8 cellular contexts compared by ENCODE assay signal in genomic region chr2:205680067-205680466, GRCh38. TPM values are rescaled to one million over a fixed set of nuclear protein-coding genes. Genes with fewer than 3 reads are reported as not detected.
A peak's percentile ranks its signal among the peaks of the same experiment; 100 is the strongest.
DNase-seq lines count a peak whose midpoint lies in the region; ATAC-seq and TF ChIP-seq lines count a peak whose summit lies in the region.

No MANE protein-coding gene starts in this region.

- no peaks in the 10 kb centered on the region for H3K9me3 Mint-ChIP-seq in Caco-2 (ENCODE audit: unreplicated experiment)
- no peaks in the 10 kb centered on the region for H3K9me3 Mint-ChIP-seq in endothelial cell (ENCODE audit: unreplicated experiment)

- H3K36me3 Mint-ChIP-seq in Caco-2 (ENCODE audit: insufficient read depth, unreplicated experiment), result peaks cover 43% of the 10 kb centered on the region
- peaks cover 13% of the 10 kb centered on the region for H3K36me3 Mint-ChIP-seq in endothelial cell (ENCODE audit: low read depth, unreplicated experiment)

- H3K27ac ChIP-seq in muscle layer of colon (ENCODE audit: low read depth, low read length), result peak overlapping the region; percentile 1

- no peak overlapping the region for H3K9ac ChIP-seq in muscle layer of colon (ENCODE audit: low read length)

- no peaks in the 10 kb centered on the region for H3K27me3 Mint-ChIP-seq in Caco-2 (ENCODE audit: insufficient read depth, unreplicated experiment)
- H3K27me3 Mint-ChIP-seq in endothelial cell (ENCODE audit: unreplicated experiment), result peaks cover 22% of the 10 kb centered on the region

- H3K36me3 ChIP-seq in Caco-2 (ENCODE audit: control insufficient read depth, insufficient read depth, low read length) (no peaks in the 10 kb centered on the region), muscle layer of colon (ENCODE audit: insufficient read depth, low read length) (no peaks in the 10 kb centered on the region)

- H3K27ac Mint-ChIP-seq in Caco-2 (ENCODE audit: unreplicated experiment) (peak overlapping the region; percentile 24), endothelial cell (ENCODE audit: unreplicated experiment) (peak overlapping the region; percentile 82)

- TF ChIP-seq CTCF in Caco-2 (IDR thresholded peaks at IDR 0.05; ENCODE audit: insufficient read depth in 1 of 2, low read depth in 1 of 2, low read length in 1 of 2, severe bottlenecking in 1 of 2, unreplicated experiment in 1 of 2), result peak; percentile 57 to 61
- peak; percentile 55 for TF ChIP-seq CTCF in WI38 (IDR thresholded peaks at IDR 0.05; ENCODE audit: low read depth, low read length)
- peak; percentile 93 for TF ChIP-seq CTCF in endothelial cell (IDR thresholded peaks at IDR 0.05; ENCODE audit: unreplicated experiment)

- H3K4me1 ChIP-seq in Caco-2 (peaks cover 62% of the 10 kb centered on the region), muscle layer of colon (ENCODE audit: insufficient read depth, low read length) (peaks cover 17% of the 10 kb centered on the region)

- DNase-seq in Caco-2, result peak; percentile 80
- DNase-seq in NCI-H345 treated with DMSO at 0.1 percent for 48 hours (lab: John Stamatoyannopoulos, UW; ENCODE audit: unreplicated experiment), result peak; percentile 82
- peak; percentile 76 for DNase-seq in endothelial cell (ENCODE audit: low spot score)
- no peak for DNase-seq in globus pallidus (ENCODE audit: low spot score)

- H3K27me3 ChIP-seq in Caco-2 (replicated peaks; ENCODE audit: control insufficient read depth, insufficient read depth, low read length), result no peaks in the 10 kb centered on the region
- H3K27me3 ChIP-seq in muscle layer of colon (ENCODE audit: control insufficient read depth in 1 of 2, insufficient read depth in 2 of 2, low read length in 2 of 2), result no peaks in the 10 kb centered on the region

- H3K4me3 ChIP-seq in Caco-2 (ENCODE audit: low read depth, low read length) (no peak overlapping the region), WI38 (ENCODE audit: low read depth, low read length) (no peak overlapping the region), muscle layer of colon (ENCODE audit: low read depth in 1 of 2, low read length in 2 of 2) (no peak overlapping the region)

- POLR2A ChIA-PET in Caco-2 (lab: Charles Lee), result no interaction called here

- peak; percentile 57 for ATAC-seq in GM19351 (IDR thresholded peaks at IDR 0.05; ENCODE audit: unreplicated experiment)
- peak; percentile 74 for ATAC-seq in HG03378 (IDR thresholded peaks at IDR 0.05; ENCODE audit: unreplicated experiment)

- H3K4me1 Mint-ChIP-seq in Caco-2 (ENCODE audit: low read depth, unreplicated experiment) (peaks cover 45% of the 10 kb centered on the region), endothelial cell (ENCODE audit: unreplicated experiment) (peaks cover 42% of the 10 kb centered on the region)

- no peak overlapping the region for H3K4me3 Mint-ChIP-seq in Caco-2 (ENCODE audit: unreplicated experiment)
- H3K4me3 Mint-ChIP-seq in endothelial cell (ENCODE audit: unreplicated experiment), result no peak overlapping the region

- H3K9me3 ChIP-seq in Caco-2 (no peaks in the 10 kb centered on the region), muscle layer of colon (ENCODE audit: low read length) (no peaks in the 10 kb centered on the region)

- no TSS peak for BruUV-seq in Caco-2 (replicated peaks; lab: Mats Ljungman, UMichigan)

- intact Hi-C loops in Caco-2 (cut with micrococcal nuclease; ENCODE audit: unreplicated experiment), result loop anchor here (2.0 to 5.0 kb wide), 6 partner anchors 169 to 779 kb away; no protein-coding TSS in a partner anchor

- CTCF ChIA-PET in Caco-2 (lab: Charles Lee), result interaction anchor here (1.0 to 1.2 kb wide), 3 partner anchors 132 to 855 kb away, joined by 3 to 4 read pairs (median 3); no protein-coding TSS in a partner anchor

RNA-seq across cellular contexts. Expression of gene NRP2, which starts 2.2 kb away (rescaled TPM):
- total RNA-seq in Caco-2 (2022) (95.6 and 96.9 TPM in 2 replicates), endothelial cell (ENCODE audit: unreplicated experiment) (258 TPM)
